Comparison of ENCODE assay signal across 9 cellular contexts in genomic region chr3:179451335-179452165, GRCh38. TPM values are rescaled to one million over a fixed set of nuclear protein-coding genes. Genes with fewer than 3 reads are reported as not detected.
DNase-seq lines count a peak whose midpoint lies in the region; ATAC-seq, FAIRE-seq and TF ChIP-seq lines count a peak whose summit lies in the region.
"Had no signal": no experiment of that assay in that cellular context is flagged by ENCODE, and none has a peak within 500 bp of the region (broad histone marks: within the 10 kb centered on the region; RNA-seq: fewer than 3 reads in every experiment).

Gene GNB4, minus strand, starts transcription at chr3:179451470. Its CDS starts 25,270 bp downstream, at chr3:179426200.

- peaks cover 75% of the 10 kb centered on the region for H3K27me3 Mint-ChIP-seq in stimulated activated naive CD8-positive, alpha-beta T cell treated with anti-CD3 and anti-CD28 coated beads, Interleukin-15, Interleukin-2, amounts not matched to agents 100 ng/mL and 50 ng/mL, for 24 hours

- H3K4me1 Mint-ChIP-seq in stimulated activated naive CD8-positive, alpha-beta T cell treated with anti-CD3 and anti-CD28 coated beads, Interleukin-15, Interleukin-2, amounts not matched to agents 100 ng/mL and 50 ng/mL, for 24 hours (ENCODE audit: low read depth) = peaks cover 24% of the 10 kb centered on the region

- H3K9me3 Mint-ChIP-seq in stimulated activated naive CD8-positive, alpha-beta T cell treated with anti-CD3 and anti-CD28 coated beads, Interleukin-15, Interleukin-2, amounts not matched to agents 100 ng/mL and 50 ng/mL, for 24 hours = no peaks in the 10 kb centered on the region

- no peaks in the 10 kb centered on the region for H3K36me3 Mint-ChIP-seq in stimulated activated naive CD8-positive, alpha-beta T cell treated with anti-CD3 and anti-CD28 coated beads, Interleukin-15, Interleukin-2, amounts not matched to agents 100 ng/mL and 50 ng/mL, for 24 hours (ENCODE audit: low read depth)

- H3K27ac Mint-ChIP-seq in stimulated activated naive CD8-positive, alpha-beta T cell treated with anti-CD3 and anti-CD28 coated beads, Interleukin-15, Interleukin-2, amounts not matched to agents 100 ng/mL and 50 ng/mL, for 24 hours = peak within 1 kb of the TSS; percentile 82

- FAIRE-seq in D721Med (lab: Jason Lieb, UNC) = no peak
- FAIRE-seq: islet of Langerhans had no signal

- DNase-seq in D721Med (ENCODE audit: insufficient read length, low spot score) (peak; percentile 50), HS-27A (ENCODE audit: low read depth) (peak; percentile 51), NOMO-1 (lab: John Stamatoyannopoulos, UW; ENCODE audit: unreplicated experiment in 2 of 2) (peak; percentile 96 to 97), mucosa of gallbladder (ENCODE audit: low spot score) (peak; percentile 63)
- DNase-seq in activated T-cell treated with anti-CD3 and anti-CD28 coated beads, Interleukin-2, amount 50 U/mL, for 1 hour = peak; percentile 52

- ATAC-seq in GM21367 (IDR thresholded peaks at IDR 0.05; ENCODE audit: unreplicated experiment) (peak; percentile 72), esophagus mucosa (peak; percentile 96)

- peak within 1 kb of the TSS; percentile 83 for H3K4me3 Mint-ChIP-seq in stimulated activated naive CD8-positive, alpha-beta T cell treated with anti-CD3 and anti-CD28 coated beads, Interleukin-15, Interleukin-2, amounts not matched to agents 100 ng/mL and 50 ng/mL, for 24 hours

- no peak for TF ChIP-seq CTCF in D721Med (IDR thresholded peaks at IDR 0.05; ENCODE audit: insufficient read depth, missing control alignments)

RNA-seq across cellular contexts. Expression of gene GNB4, which starts in this region (rescaled TPM):
- total RNA-seq in esophagus mucosa (13.2 TPM), mucosa of gallbladder (14.5 TPM)

Comparison
In these comparisons a context has a peak if more than half of its experiments do, and no peak if none do; other contexts are left out.
1. Peak in every context shown above with its lines: DNase-seq and ATAC-seq.